8 cellular contexts compared by ENCODE assay signal in the genomic region with DNA sequence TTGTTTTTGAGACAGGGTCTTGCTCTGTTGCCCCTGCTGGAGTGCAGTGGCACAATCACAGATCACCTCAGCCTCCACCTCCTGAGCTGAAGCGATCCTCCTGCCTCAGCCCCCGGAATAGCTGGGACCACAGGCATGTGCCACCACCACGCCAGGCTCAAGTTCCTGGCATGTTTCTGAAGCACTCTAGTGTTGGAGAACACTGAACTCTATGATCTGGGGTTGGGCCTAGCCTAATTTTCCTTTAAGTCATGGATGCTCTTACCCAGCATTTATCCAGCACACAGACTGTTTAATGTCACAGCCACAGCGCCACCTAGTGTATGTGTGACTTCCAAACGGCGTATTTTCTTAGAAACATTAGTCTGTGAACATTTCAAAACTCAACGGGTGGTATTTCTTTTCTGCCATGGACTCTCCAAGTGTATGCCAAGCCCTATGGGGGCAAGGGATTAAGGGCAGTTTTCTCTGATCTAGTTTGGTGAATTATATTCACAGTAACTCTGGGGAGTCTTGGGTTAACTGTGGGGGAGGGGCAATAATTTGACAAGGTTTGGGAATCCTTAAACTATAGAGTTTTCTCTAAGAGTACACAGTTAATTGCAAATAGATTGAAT.
DNase-seq lines count a peak whose midpoint lies in the region; ATAC-seq and TF ChIP-seq lines count a peak whose summit lies in the region.

No MANE protein-coding gene starts in this region.

- POLR2A ChIA-PET in AG04449 (lab: Yijun Ruan, JAX) = no interaction called here

- H3K36me3 ChIP-seq in left lung = no peaks in the 10 kb centered on the region

- intact Hi-C loops in left lung (cut with DNase I) = loop anchor here in 1 of 2 donors (5.0 kb wide), 1 partner anchor 96 kb away; no protein-coding TSS in a partner anchor

- TF ChIP-seq CTCF in AG04449 (IDR thresholded peaks at IDR 0.05; ENCODE audit: insufficient read depth, low read length, missing control alignments) (peak; percentile 71), left lung (IDR thresholded peaks at IDR 0.05) (peak; percentile 68 to 80)

- H3K27me3 ChIP-seq in left lung = no peaks in the 10 kb centered on the region

- H3K4me1 ChIP-seq in left lung = peaks cover 12 to 30% of the 10 kb centered on the region in 2 donors

- CTCF ChIA-PET in AG04449 (lab: Yijun Ruan, JAX) = interaction anchor here (0.7 to 13.1 kb wide), 15 partner anchors 13 to 349 kb away, joined by 3 to 283 read pairs (median 4); a partner anchor contains a TSS

- ATAC-seq in GM18861 (IDR thresholded peaks at IDR 0.05; ENCODE audit: unreplicated experiment) (peak; percentile 68), HG03175 (IDR thresholded peaks at IDR 0.05; ENCODE audit: unreplicated experiment) (peak; percentile 76), left lung (peak; percentile 91)

- no peak overlapping the region for H3K4me3 ChIP-seq in AG04449 (ENCODE audit: low read depth, low read length)
- no peak overlapping the region for H3K4me3 ChIP-seq in left lung

- no peaks in the 10 kb centered on the region for H3K9me3 ChIP-seq in left lung

- peak overlapping the region in 1 of 2 donors; percentile 48 for H3K27ac ChIP-seq in left lung

- DNase-seq in AG04449 (ENCODE audit: low read depth, low spot score) = no peak
- peak; percentile 42 for DNase-seq in NCI-H345 treated with DMSO at 0.1 percent for 48 hours (lab: John Stamatoyannopoulos, UW; ENCODE audit: unreplicated experiment)
- peak; percentile 78 to 87 for DNase-seq in activated CD4-positive, alpha-beta T cell treated with anti-CD3 and anti-CD28 coated beads for 24 hours (ENCODE audit: low read depth in 2 of 2)
- DNase-seq in cerebellar cortex (ENCODE audit: low spot score) = peak; percentile 84
- peak in 1 of 2 donors; percentile 80 for DNase-seq in left lung
- peak; percentile 76 to 79 for DNase-seq in stimulated activated CD4-positive, alpha-beta T cell treated with anti-CD3 and anti-CD28 coated beads, Interleukin-4, amount 100 ng/mL, for 4 hours
